In genomic region chr4:55866973-55867574, GRCh38 we compare ENCODE assay signal across 8 cellular contexts. TPM values are rescaled to one million over a fixed set of nuclear protein-coding genes. Genes with fewer than 3 reads are reported as not detected.
DNase-seq lines count a peak whose midpoint lies in the region; ATAC-seq and TF ChIP-seq lines count a peak whose summit lies in the region.

No MANE protein-coding gene starts in this region.

- H3K9me3 ChIP-seq in IMR-90 (ENCODE audit: control insufficient read depth, insufficient read depth, low read length) (no peaks in the 10 kb centered on the region), mammary epithelial cell (replicated peaks; ENCODE audit: insufficient read depth, low read length) (no peaks in the 10 kb centered on the region), thoracic aorta (no peaks in the 10 kb centered on the region)

- no peak overlapping the region for H3K23ac ChIP-seq in IMR-90 (ENCODE audit: low read depth, low read length)

- H3K4me3 ChIP-seq in IMR-90 (ENCODE audit: insufficient read depth, low read depth, low read length), result no peak overlapping the region
- no peak overlapping the region for H3K4me3 ChIP-seq in mammary epithelial cell (replicated peaks in 1 of 3; ENCODE audit: insufficient read depth in 1 of 3, low read depth in 2 of 3, low read length in 3 of 3)
- H3K4me3 ChIP-seq in thoracic aorta, result no peak overlapping the region

- no peak overlapping the region for H2AFZ ChIP-seq in IMR-90 (replicated peaks; ENCODE audit: low read length, poor library complexity)
- no peak overlapping the region for H2AFZ ChIP-seq in mammary epithelial cell (ENCODE audit: low read depth, low read length)

- H3K79me2 ChIP-seq in mammary epithelial cell (ENCODE audit: insufficient read depth, low read length), result peaks cover 2% of the 10 kb centered on the region

- H3K36me3 ChIP-seq in IMR-90 (ENCODE audit: control insufficient read depth, insufficient read depth, low read length), result peaks cover 23% of the 10 kb centered on the region
- peaks cover 6% of the 10 kb centered on the region for H3K36me3 ChIP-seq in mammary epithelial cell (ENCODE audit: insufficient read depth, low read length)
- H3K36me3 ChIP-seq in thoracic aorta, result peaks cover 35% of the 10 kb centered on the region

- H2BK15ac ChIP-seq in IMR-90 (ENCODE audit: low read depth, low read length), result no peak overlapping the region

- H3K14ac ChIP-seq in IMR-90 (replicated peaks; ENCODE audit: low read depth, low read length), result no peak overlapping the region

- H4K20me1 ChIP-seq in IMR-90 (ENCODE audit: insufficient read depth, low read length) (no peaks in the 10 kb centered on the region), mammary epithelial cell (ENCODE audit: insufficient read depth, low read length) (no peaks in the 10 kb centered on the region)

- CTCF ChIA-PET in IMR-90 (lab: Yijun Ruan, JAX) (interaction anchor here (0.6 to 0.8 kb wide), 8 partner anchors 13 to 545 kb away, joined by 3 to 7 read pairs (median 3); partner anchors contain the start of gene CEP135), mammary epithelial cell (lab: Charles Lee; ENCODE audit: low non-redundant PET) (no interaction called here)

- H3K4me1 ChIP-seq in IMR-90 (ENCODE audit: control insufficient read depth, insufficient read depth, low read length) (peaks cover 2% of the 10 kb centered on the region; the same call in 1 of the 2 replicates), mammary epithelial cell (ENCODE audit: insufficient read depth, low read length) (peaks cover 20% of the 10 kb centered on the region), thoracic aorta (ENCODE audit: control insufficient read depth in 1 of 2, low read depth in 2 of 2) (peaks cover 18 to 25% of the 10 kb centered on the region in 2 donors)

- H3K4ac ChIP-seq in IMR-90 (ENCODE audit: low read depth, low read length), result no peak overlapping the region

- no CpG with 5 or more reads among the region's 4 CpGs for WGBS in IMR-90 (ENCODE audit: extremely low coverage in 2 of 2, insufficient read length in 1 of 2), 2 experiments
- WGBS in mammary epithelial cell (ENCODE audit: low coverage, missing lambda C conversion rate), result 8% methylated on average over 4 of the region's 4 CpGs

- H2BK5ac ChIP-seq in IMR-90 (ENCODE audit: low read depth, low read length, poor library complexity, severe bottlenecking), result no peak overlapping the region

- intact Hi-C loops in Right ventricle myocardium inferior (cut with DNase I) (loop anchor here (5.0 to 10.0 kb wide), 2 partner anchors 422 to 610 kb away; no protein-coding TSS in a partner anchor), cardiac septum (cut with DNase I) (loop anchor here (2.0 kb wide), 1 partner anchor 82 kb away; the partner anchor contains the start of gene CEP135), IMR-90 (cut with micrococcal nuclease) (loop anchor here (2.0 to 5.0 kb wide), 4 partner anchors 82 to 520 kb away; partner anchors contain the start of genes CEP135 and SRD5A3), mammary epithelial cell (cut with micrococcal nuclease) (loop anchor here (1.0 to 10.0 kb wide), 8 partner anchors 14 to 862 kb away; partner anchors contain the start of genes CLOCK, EXOC1, NMU and SRD5A3)

- no peak overlapping the region for H3K9ac ChIP-seq in IMR-90 (ENCODE audit: low read depth, low read length)
- no peak overlapping the region for H3K9ac ChIP-seq in mammary epithelial cell (ENCODE audit: insufficient read depth, low read length)

- peaks cover 2% of the 10 kb centered on the region; the same call in 1 of the 2 replicates for H3K9me1 ChIP-seq in IMR-90 (ENCODE audit: insufficient read depth, low read length)

- in situ Hi-C loops in IMR-90 (cut with MboI; ENCODE audit: low sequenced_read_pairs) (loop anchor here (25.0 kb wide), 1 partner anchor 455 kb away; no protein-coding TSS in a partner anchor), mammary epithelial cell (cut with MboI; ENCODE audit: low sequenced_read_pairs in 2 of 2) (loop anchor here in 1 of 2 donors (25.0 kb wide), 1 partner anchor 430 kb away; no protein-coding TSS in a partner anchor)

- no peak overlapping the region for H4K91ac ChIP-seq in IMR-90 (ENCODE audit: insufficient read depth, low read depth, low read length)

- H3K79me1 ChIP-seq in IMR-90 (ENCODE audit: low read depth in 1 of 2, low read length in 2 of 2), result peaks cover 0 to 10% of the 10 kb centered on the region in 2 experiments; a peak in 2 of 4 replicates

- no peak overlapping the region for H2BK20ac ChIP-seq in IMR-90 (ENCODE audit: low read depth, low read length)

- H2AK5ac ChIP-seq in IMR-90 (ENCODE audit: low read depth, low read length), result no peak overlapping the region

- no peak overlapping the region for H3K18ac ChIP-seq in IMR-90 (ENCODE audit: low read depth, low read length)

- TF ChIP-seq CTCF in IMR-90 (conservative IDR thresholded peaks at IDR 0.05; ENCODE audit: low read depth, low read length) (peak; percentile 79), mammary epithelial cell (conservative IDR thresholded peaks at IDR 0.05 in 1 of 2, IDR thresholded peaks at IDR 0.05 in 1 of 2; ENCODE audit: extremely low read depth in 1 of 2, insufficient read depth in 1 of 2, low read depth in 1 of 2, low read length in 2 of 2) (peak; percentile 82 to 88), thoracic aorta (IDR thresholded peaks at IDR 0.05) (peak; percentile 66)

- no peak overlapping the region for H3K56ac ChIP-seq in IMR-90 (ENCODE audit: extremely low read depth, insufficient read depth, low read length)

- H3K4me2 ChIP-seq in IMR-90 (ENCODE audit: low read depth, low read length) (no peak overlapping the region), mammary epithelial cell (ENCODE audit: insufficient read depth, low read depth, low read length) (peak overlapping the region; percentile 74)

- H3K27me3 ChIP-seq in IMR-90 (ENCODE audit: control insufficient read depth, insufficient read depth, low read length) (no peaks in the 10 kb centered on the region), mammary epithelial cell (ENCODE audit: insufficient read depth, low read length) (no peaks in the 10 kb centered on the region), thoracic aorta (replicated peaks; ENCODE audit: insufficient read depth) (no peaks in the 10 kb centered on the region)

- no peak overlapping the region for H4K5ac ChIP-seq in IMR-90 (ENCODE audit: low read depth, low read length)

- POLR2A ChIA-PET in IMR-90 (lab: Charles Lee; ENCODE audit: unreplicated experiment), result no interaction called here

- TF ChIP-seq POLR2A in IMR-90 (IDR thresholded peaks at IDR 0.05; ENCODE audit: low read depth, low read length), result no peak

- H3K27ac ChIP-seq in IMR-90 (ENCODE audit: insufficient read depth, low read length) (no peak overlapping the region), mammary epithelial cell (ENCODE audit: insufficient read depth, low read depth, low read length) (peak overlapping the region; percentile 59), thoracic aorta (peak overlapping the region; percentile 54 to 69)

- peak; percentile 62 for TF ChIP-seq RAD21 in IMR-90 (IDR thresholded peaks at IDR 0.05; ENCODE audit: low read length)

- ATAC-seq in Right ventricle myocardium inferior (peak; percentile 88), GM21723 (IDR thresholded peaks at IDR 0.05; ENCODE audit: unreplicated experiment) (peak; percentile 83), IMR-90 (ENCODE audit: low read depth) (peak; percentile 75), thoracic aorta (ENCODE audit: insufficient number of reproducible peaks, low FRiP score, low read depth) (no peak)

- BruUV-seq in IMR-90 (replicated peaks; lab: Mats Ljungman, UMichigan) (no TSS peak), mammary epithelial cell (replicated peaks; lab: Mats Ljungman, UMichigan) (no TSS peak)

- H4K8ac ChIP-seq in IMR-90 (ENCODE audit: low read depth in 2 of 2, low read length in 2 of 2), result no peak overlapping the region

- H2BK120ac ChIP-seq in IMR-90 (ENCODE audit: low read depth, low read length), result no peak overlapping the region

- DNase-seq in Right ventricle myocardium inferior (ENCODE audit: missing footprints), result no peak
- no peak for DNase-seq in cardiac septum (ENCODE audit: low spot score)
- DNase-seq in IMR-90, result peak; percentile 74
- peak; percentile 37 for DNase-seq in NOMO-1 treated with dmso at 0.1 percent for 144 hours (lab: John Stamatoyannopoulos, UW; ENCODE audit: unreplicated experiment)
- peak; percentile 54 for DNase-seq in mammary epithelial cell
- peak; percentile 46 for DNase-seq in kidney glomerular epithelial cell (lab: John Stamatoyannopoulos, UW)
- DNase-seq in thoracic aorta (ENCODE audit: low spot score), result no peak

- H2AK9ac ChIP-seq in IMR-90 (replicated peaks; ENCODE audit: low read depth, low read length, poor library complexity), result no peak overlapping the region

- dilution Hi-C loops in IMR-90 (cut with HindIII; ENCODE audit: low sequenced_read_pairs, unreplicated experiment) (no loop called here), mammary epithelial cell (cut with HindIII; ENCODE audit: low sequenced_read_pairs) (no loop called here)

TF ChIP-seq in IMR-90, 13 proteins besides CTCF, POLR2A, EP300 and RAD21:
- TF ChIP-seq, protein P1, sequence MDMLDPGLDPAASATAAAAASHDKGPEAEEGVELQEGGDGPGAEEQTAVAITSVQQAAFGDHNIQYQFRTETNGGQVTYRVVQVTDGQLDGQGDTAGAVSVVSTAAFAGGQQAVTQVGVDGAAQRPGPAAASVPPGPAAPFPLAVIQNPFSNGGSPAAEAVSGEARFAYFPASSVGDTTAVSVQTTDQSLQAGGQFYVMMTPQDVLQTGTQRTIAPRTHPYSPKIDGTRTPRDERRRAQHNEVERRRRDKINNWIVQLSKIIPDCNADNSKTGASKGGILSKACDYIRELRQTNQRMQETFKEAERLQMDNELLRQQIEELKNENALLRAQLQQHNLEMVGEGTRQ (IDR thresholded peaks at IDR 0.05; ENCODE audit: low read depth, low read length), result no peak
- TF ChIP-seq SMC3 (IDR thresholded peaks at IDR 0.05; ENCODE audit: low read depth, low read length), result peak; percentile 68

RNA-seq across cellular contexts. Expression of gene EXOC1, which starts 13.6 kb away (rescaled TPM):
- total RNA-seq in Right ventricle myocardium inferior (19.8 TPM), cardiac septum (26.6 TPM), IMR-90 (2012; rRNA removed) (47.5 and 49.5 TPM in 2 replicates), mammary epithelial cell (10 to 100 TPM; 33.2 to 37.3 TPM), thoracic aorta (10 to 100 TPM; 33.5 to 60.5 TPM)
- polyA plus RNA-seq in IMR-90 (2012; rRNA removed) (16.8 and 19.9 TPM in 2 replicates), mammary epithelial cell (13.4 TPM)
- 3.0 and 7.7 TPM in 2 replicates for polyA plus RNA-seq in IMR-90 (2012; cell fraction: cytosol; rRNA removed)
- 4.5 and 50.1 TPM in 2 replicates for polyA plus RNA-seq in IMR-90 (2012; cell fraction: nucleus; rRNA removed; ENCODE audit: low replicate concordance)
- polyA minus RNA-seq in mammary epithelial cell, result 4.7 TPM

RNA-seq across cellular contexts. Expression of gene EXOC1L, which starts 47.5 kb away (rescaled TPM):
- total RNA-seq in Right ventricle myocardium inferior, result not detected
- not detected for total RNA-seq in cardiac septum
- total RNA-seq in IMR-90 (2012; rRNA removed), result not detected in 2 replicates
- not detected in 2 replicates for polyA plus RNA-seq in IMR-90 (2012; rRNA removed)
- not detected in 2 replicates for polyA plus RNA-seq in IMR-90 (2012; cell fraction: cytosol; rRNA removed)
- not detected in 2 replicates for polyA plus RNA-seq in IMR-90 (2012; cell fraction: nucleus; rRNA removed; ENCODE audit: low replicate concordance)
- total RNA-seq in mammary epithelial cell, result not detected
- polyA plus RNA-seq in mammary epithelial cell, result not detected
- polyA minus RNA-seq in mammary epithelial cell, result not detected
- total RNA-seq in thoracic aorta, result not detected

Comparison
In these comparisons a context has a peak if more than half of its experiments do, and no peak if none do; other contexts are left out.
1. DNase-seq: peak in IMR-90 (single experiment), NOMO-1 treated with dmso at 0.1 percent for 144 hours (single experiment), mammary epithelial cell (single experiment) and kidney glomerular epithelial cell (single experiment); none in Right ventricle myocardium inferior (single experiment), cardiac septum (single experiment) and thoracic aorta (single experiment).
2. Peak in every context shown above with its lines, with median percentiles within 50 percentile points of each other: CTCF ChIP-seq.